8 cellular contexts compared by ENCODE assay signal in genomic region chr15:40564591-40565332, GRCh38. TPM values are rescaled to one million over a fixed set of nuclear protein-coding genes. Genes with fewer than 3 reads are reported as not detected.
DNase-seq lines count a peak whose midpoint lies in the region; ATAC-seq and TF ChIP-seq lines count a peak whose summit lies in the region.

Gene CCDC32, minus strand, starts transcription at chr15:40565042. Its CDS starts 2,027 bp downstream, at chr15:40563015.

- TF ChIP-seq EP300 in upper lobe of left lung (IDR thresholded peaks at IDR 0.05) = no peak

- ATAC-seq in HG02870 (IDR thresholded peaks at IDR 0.05; ENCODE audit: unreplicated experiment) = peak; percentile 95
- peak; percentile 97 to 99 (median 98) for ATAC-seq in heart right ventricle
- peak; percentile 98 to 99 for ATAC-seq in upper lobe of left lung (ENCODE audit: low FRiP score in 2 of 2)

- H3K4me1 ChIP-seq in heart right ventricle (peaks cover 0 to 50% (median 22%) of the 10 kb centered on the region in 9 donors), upper lobe of left lung (peaks cover 15 to 34% (median 21%) of the 10 kb centered on the region in 4 donors)

- WGBS in heart right ventricle, 2 donors = 0 to 1% methylated on average over 39 to 40 of the region's 40 CpGs
- 0 to 1% methylated on average over 14 to 32 of the region's 40 CpGs for WGBS in upper lobe of left lung, 2 donors

- H3K27me3 ChIP-seq in heart right ventricle (no peaks in the 10 kb centered on the region), upper lobe of left lung (peaks cover 0 to 4% (median 0%) of the 10 kb centered on the region in 4 donors)

- in situ Hi-C loops in GM13976 (cut with MboI; ENCODE audit: low sequenced_read_pairs, unreplicated experiment) = no loop called here

- TF ChIP-seq CTCF in GM13976 (IDR thresholded peaks at IDR 0.05; ENCODE audit: borderline replicate concordance, control extremely low read depth, extremely low read depth, insufficient read depth, missing control alignments) = no peak
- TF ChIP-seq CTCF in heart right ventricle (IDR thresholded peaks at IDR 0.05) = peak in 1 of 9 donors; percentile 16
- TF ChIP-seq CTCF in upper lobe of left lung (IDR thresholded peaks at IDR 0.05) = peak in 1 of 6 experiments; percentile 29

- DNase-seq in GM13976 (ENCODE audit: low spot score) (peak; percentile 97), NCI-H146 treated with DMSO at 0.1 percent for 48 hours (lab: John Stamatoyannopoulos, UW; ENCODE audit: unreplicated experiment) (peak; percentile 91), amniotic epithelial cell (ENCODE audit: low read depth) (peak; percentile 98), heart right ventricle (peak; percentile 94 to 98), posterior cingulate gyrus (peak; percentile 98 to 100 (median 99)), upper lobe of left lung (peak; percentile 92 to 100)

- H3K9me3 ChIP-seq in heart right ventricle = no peaks in the 10 kb centered on the region
- no peaks in the 10 kb centered on the region for H3K9me3 ChIP-seq in upper lobe of left lung

- H3K27ac ChIP-seq in heart right ventricle (peak within 1 kb of the TSS; percentile 72 to 97 (median 92)), upper lobe of left lung (peak within 1 kb of the TSS; percentile 88 to 95 (median 92))

- H3K4me3 ChIP-seq in heart right ventricle (peak within 1 kb of the TSS; percentile 24 to 95 (median 82)), upper lobe of left lung (peak within 1 kb of the TSS; percentile 63 to 85 (median 80))

- intact Hi-C loops in T-helper 1 cell treated with Interleukin-12 subunit alpha and Interleukin-12 subunit beta and Interleukin-4 antibody, amounts not matched to agents 30 ng/mL and 1 ng/mL, for 36 hours (cut with micrococcal nuclease) = loop anchor here (1.0 to 5.0 kb wide), 15 partner anchors 25 to 1983 kb away; partner anchors contain the start of genes BAHD1, CHAC1, CHST14 and DISP2
- intact Hi-C loops in heart right ventricle (cut with DNase I) (loop anchor here in 2 of 10 donors (5.0 to 10.0 kb wide), 2 partner anchors 52 to 100 kb away; no protein-coding TSS in a partner anchor), posterior cingulate gyrus (cut with DNase I) (loop anchor here (1.0 to 10.0 kb wide), 6 partner anchors 29 to 550 kb away; partner anchors contain the start of genes BAHD1, INO80, RAD51 and RMDN3)

- peak in 3 of 4 donors; percentile 70 to 90 (median 71) for TF ChIP-seq POLR2A in upper lobe of left lung (IDR thresholded peaks at IDR 0.05)

- peaks cover 0 to 30% (median 4%) of the 10 kb centered on the region in 9 donors for H3K36me3 ChIP-seq in heart right ventricle
- H3K36me3 ChIP-seq in upper lobe of left lung = peaks cover 0 to 20% (median 0%) of the 10 kb centered on the region in 4 donors

RNA-seq across cellular contexts. Expression of gene CCDC32, which starts in this region (rescaled TPM):
- total RNA-seq in T-helper 1 cell treated with Interleukin-12 subunit alpha and Interleukin-12 subunit beta and Interleukin-4 antibody, amounts not matched to agents 30 ng/mL and 1 ng/mL, for 36 hours = 34.9 and 37.1 TPM in 2 replicates
- total RNA-seq in heart right ventricle (10 to 100 TPM; 16.0 to 30.1 (median 21.6) TPM), upper lobe of left lung (10 to 100 TPM; 17.1 to 56.9 (median 24.1) TPM)
- polyA plus RNA-seq in heart right ventricle = 10 to 100 TPM; 25.0 to 37.5 TPM

Comparison
In these comparisons a context has a peak if more than half of its experiments do, and no peak if none do; other contexts are left out.
1. Peak in every context shown above with its lines: DNase-seq, ATAC-seq, H3K4me3 ChIP-seq and H3K27ac ChIP-seq.